Comparison of ENCODE assay signal across 12 cellular contexts in genomic region chr7:137462847-137463246, GRCh38.
"Had no signal": no experiment of that assay in that cellular context is flagged by ENCODE, and none has a peak within 500 bp of the region (broad histone marks: within the 10 kb centered on the region; RNA-seq: fewer than 3 reads in every experiment).

No MANE protein-coding gene starts in this region.

- H3K27ac ChIP-seq: ascending aorta, colonic mucosa, thyroid gland had no signal

- H3K27me3 Mint-ChIP-seq: natural killer cell treated with Interleukin-12 subunit alpha and Interleukin-12 subunit beta and Interleukin-15 and Interleukin-18, amount 100 ng/mL, for 72 hours had no signal

- H3K9me3 Mint-ChIP-seq: activated CD4-positive, alpha-beta T cell treated with anti-CD3 and anti-CD28 coated beads, Interleukin-2, amount 10 ng/mL, durations not matched to agents 24 days and 14 days; activated naive CD8-positive, alpha-beta T cell treated with anti-CD3 and anti-CD28 coated beads, Interleukin-2, amount 50 U/mL, for 24 hours; natural killer cell treated with Interleukin-12 subunit alpha and Interleukin-12 subunit beta and Interleukin-15 and Interleukin-18, amount 100 ng/mL, for 72 hours had no signal

- FAIRE-seq: frontal cortex, islet of Langerhans, urothelium cell line had no signal

- H3K36me3 ChIP-seq: colonic mucosa, heart right ventricle had no signal

- H3K27me3 ChIP-seq: ascending aorta, colonic mucosa, thyroid gland had no signal

- H3K36me3 Mint-ChIP-seq: natural killer cell treated with Interleukin-12 subunit alpha and Interleukin-12 subunit beta and Interleukin-15 and Interleukin-18, amount 100 ng/mL, for 72 hours had no signal

- H3K4me3 ChIP-seq: ascending aorta, colonic mucosa, heart right ventricle, thyroid gland had no signal

- H3K27ac Mint-ChIP-seq: activated CD4-positive, alpha-beta T cell treated with anti-CD3 and anti-CD28 coated beads, Interleukin-2, amount 10 ng/mL, durations not matched to agents 24 days and 14 days; activated naive CD8-positive, alpha-beta T cell treated with anti-CD3 and anti-CD28 coated beads, Interleukin-2, amount 50 U/mL, for 24 hours; natural killer cell treated with Interleukin-12 subunit alpha and Interleukin-12 subunit beta and Interleukin-15 and Interleukin-18, amount 100 ng/mL, for 72 hours had no signal

- H3K4me1 Mint-ChIP-seq: activated naive CD8-positive, alpha-beta T cell treated with anti-CD3 and anti-CD28 coated beads, Interleukin-2, amount 50 U/mL, for 24 hours had no signal

- H3K9me3 ChIP-seq: ascending aorta, colonic mucosa, heart right ventricle, thyroid gland had no signal

- H3K4me1 ChIP-seq: ascending aorta, colonic mucosa, thyroid gland had no signal

- DNase-seq: activated CD4-positive, alpha-beta T cell treated with anti-CD3 and anti-CD28 coated beads, Interleukin-2, amount 10 ng/mL, durations not matched to agents 24 days and 14 days; activated naive CD4-positive, alpha-beta T cell treated with Interleukin-2 at 50 U/mL for 16 hours; activated naive CD8-positive, alpha-beta T cell treated with anti-CD3 and anti-CD28 coated beads, Interleukin-2, amount 50 U/mL, for 24 hours; colonic mucosa; heart right ventricle; stimulated activated CD4-positive, alpha-beta T cell treated with anti-CD3 and anti-CD28 coated beads, Interleukin-4, amount 100 ng/mL, for 4 hours; thyroid gland had no signal

- ATAC-seq: activated naive CD8-positive, alpha-beta T cell treated with anti-CD3 and anti-CD28 coated beads, Interleukin-2, amount 50 U/mL, for 24 hours; natural killer cell treated with Interleukin-12 subunit alpha and Interleukin-12 subunit beta and Interleukin-15 and Interleukin-18, amount 100 ng/mL, for 72 hours had no signal

- H3K4me3 Mint-ChIP-seq: activated CD4-positive, alpha-beta T cell treated with anti-CD3 and anti-CD28 coated beads, Interleukin-2, amount 10 ng/mL, durations not matched to agents 24 days and 14 days; activated naive CD8-positive, alpha-beta T cell treated with anti-CD3 and anti-CD28 coated beads, Interleukin-2, amount 50 U/mL, for 24 hours; natural killer cell treated with Interleukin-12 subunit alpha and Interleukin-12 subunit beta and Interleukin-15 and Interleukin-18, amount 100 ng/mL, for 72 hours had no signal
